27 cellular contexts compared by ENCODE assay signal in the genomic region with DNA sequence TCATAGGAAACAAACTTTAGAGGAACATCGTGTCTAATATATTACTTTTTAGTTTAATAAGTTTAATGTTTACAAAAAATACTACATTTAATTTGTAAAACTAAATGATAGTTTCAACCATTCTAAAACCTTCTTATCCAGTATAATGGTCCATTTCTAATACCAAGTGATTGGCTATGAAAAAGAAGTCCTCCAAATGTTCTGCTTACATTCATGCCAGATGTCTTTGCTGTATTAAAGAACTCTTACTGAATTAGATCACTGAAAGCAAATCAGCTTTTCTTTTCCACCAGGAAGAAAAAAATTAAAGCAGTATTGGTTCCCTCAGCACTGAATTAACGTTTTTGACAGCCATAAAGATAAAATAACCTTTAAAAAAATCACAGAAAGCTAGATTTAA. TPM values are rescaled to one million over a fixed set of nuclear protein-coding genes. Genes with fewer than 3 reads are reported as not detected.
DNase-seq lines count a peak whose midpoint lies in the region; ATAC-seq and TF ChIP-seq lines count a peak whose summit lies in the region.
"Had no signal": no experiment of that assay in that cellular context is flagged by ENCODE, and none has a peak within 500 bp of the region (broad histone marks: within the 10 kb centered on the region; RNA-seq: fewer than 3 reads in every experiment).

No MANE protein-coding gene starts in this region.

- in situ Hi-C loops in gastrocnemius medialis (cut with MboI; ENCODE audit: low sequenced_read_pairs in 4 of 4) = no loop called here

- no peaks in the 10 kb centered on the region for H3K4me1 ChIP-seq in gastrocnemius medialis
- H3K4me1 ChIP-seq: BE2C, heart left ventricle had no signal

- H3K9me3 ChIP-seq in gastrocnemius medialis = no peaks in the 10 kb centered on the region
- H3K9me3 ChIP-seq: BE2C, heart left ventricle, left ventricle myocardium inferior, mucosa of descending colon, neutrophil, SK-N-SH had no signal

- H3K9me3 Mint-ChIP-seq in brain = peaks cover 0 to 3% (median 0%) of the 10 kb centered on the region in 5 experiments
- H3K9me3 Mint-ChIP-seq: central memory CD8-positive, alpha-beta T cell; stimulated activated naive CD8-positive, alpha-beta T cell treated with anti-CD3 and anti-CD28 coated beads, Interleukin-15, amount 100 ng/mL, for 72 hours had no signal

- peak overlapping the region in 2 of 4 donors; percentile 22 to 51 for H3K4me3 ChIP-seq in gastrocnemius medialis
- H3K4me3 ChIP-seq: heart left ventricle, left ventricle myocardium inferior, mucosa of descending colon, spleen had no signal

- TF ChIP-seq POLR2A in gastrocnemius medialis (IDR thresholded peaks at IDR 0.05) = no peak

- H3K27me3 ChIP-seq in layer of hippocampus (ENCODE audit: control insufficient read depth, insufficient read depth, low read length) (no peaks in the 10 kb centered on the region), gastrocnemius medialis (peaks cover 7 to 21% (median 7%) of the 10 kb centered on the region in 3 donors)

- DNase-seq in DMS 273 (lab: John Stamatoyannopoulos, UW; ENCODE audit: unreplicated experiment) (peak; percentile 20), DMS 273 treated with DMSO at 0.1 percent for 48 hours (lab: John Stamatoyannopoulos, UW) (no peak), gastrocnemius medialis (no peak), OCI-M1 (lab: John Stamatoyannopoulos, UW) (no peak), AML-193 (lab: John Stamatoyannopoulos, UW) (no peak)
- DNase-seq: activated CD4-positive, alpha-beta memory T cell treated with anti-CD3 and anti-CD28 coated beads, Interleukin-2, amount 10 ng/mL, durations not matched to agents 7 days and 5 days; activated CD4-positive, CD25-positive, alpha-beta regulatory T cell; BE2C; COR-L47; effector memory CD4-positive, alpha-beta T cell; heart left ventricle; left ventricle myocardium inferior; mucosa of descending colon; NCI-H1436; RPMI8226; SK-N-SH; spleen; stimulated activated CD4-positive, alpha-beta T cell treated with anti-CD3 and anti-CD28 coated beads, Interleukin-4, amount 100 ng/mL, for 24 hours; stimulated activated naive CD8-positive, alpha-beta T cell treated with anti-CD3 and anti-CD28 coated beads, Interleukin-15, amount 100 ng/mL, for 72 hours; trophoblast cell had no signal

- H3K36me3 Mint-ChIP-seq in brain = peaks cover 6% of the 10 kb centered on the region

- peaks cover 18% of the 10 kb centered on the region for H3K27me3 Mint-ChIP-seq in brain
- H3K27me3 Mint-ChIP-seq: central memory CD8-positive, alpha-beta T cell had no signal

- peak overlapping the region in 3 of 5 experiments; percentile 56 to 99 (median 99) for H3K27ac Mint-ChIP-seq in brain
- H3K27ac Mint-ChIP-seq: activated CD4-positive, alpha-beta memory T cell treated with anti-CD3 and anti-CD28 coated beads, Interleukin-2, amount 10 ng/mL, durations not matched to agents 7 days and 5 days; stimulated activated naive CD8-positive, alpha-beta T cell treated with anti-CD3 and anti-CD28 coated beads, Interleukin-15, amount 100 ng/mL, for 72 hours had no signal

- H3K27ac ChIP-seq in layer of hippocampus (ENCODE audit: low read depth, low read length) = peak overlapping the region; percentile 6
- H3K27ac ChIP-seq in gastrocnemius medialis = peak overlapping the region in 3 of 4 donors; percentile 10 to 62 (median 33)
- H3K27ac ChIP-seq: 22Rv1, heart left ventricle, left ventricle myocardium inferior, neutrophil, spleen had no signal

- peaks cover 64% of the 10 kb centered on the region for H3K4me1 Mint-ChIP-seq in brain
- H3K4me1 Mint-ChIP-seq: activated CD4-positive, alpha-beta memory T cell treated with anti-CD3 and anti-CD28 coated beads, Interleukin-2, amount 10 ng/mL, durations not matched to agents 7 days and 5 days; central memory CD8-positive, alpha-beta T cell; stimulated activated naive CD8-positive, alpha-beta T cell treated with anti-CD3 and anti-CD28 coated beads, Interleukin-15, amount 100 ng/mL, for 72 hours had no signal

- no peaks in the 10 kb centered on the region for H3K36me3 ChIP-seq in gastrocnemius medialis
- H3K36me3 ChIP-seq: BE2C, heart left ventricle, left ventricle myocardium inferior, neutrophil, spleen had no signal

- no peak for TF ChIP-seq CTCF in brain (conservative IDR thresholded peaks at IDR 0.05)
- TF ChIP-seq CTCF in gastrocnemius medialis (IDR thresholded peaks at IDR 0.05 in 4 of 5, conservative IDR thresholded peaks at IDR 0.05 in 1 of 5) = no peak

- intact Hi-C loops in gastrocnemius medialis (cut with DNase I; ENCODE audit: low total_unique reads) = loop anchor here (10.0 kb wide), 1 partner anchor 251 kb away; no protein-coding TSS in a partner anchor

- ATAC-seq in gastrocnemius medialis = no peak
- ATAC-seq in HG02571 (IDR thresholded peaks at IDR 0.05; ENCODE audit: unreplicated experiment) = no peak
- ATAC-seq: heart left ventricle; HepG2; mucosa of descending colon; stimulated activated naive CD8-positive, alpha-beta T cell treated with anti-CD3 and anti-CD28 coated beads, Interleukin-15, amount 100 ng/mL, for 72 hours had no signal

- peak overlapping the region; percentile 96 to 100 (median 99) for H3K4me3 Mint-ChIP-seq in brain
- H3K4me3 Mint-ChIP-seq: activated CD4-positive, alpha-beta memory T cell treated with anti-CD3 and anti-CD28 coated beads, Interleukin-2, amount 10 ng/mL, durations not matched to agents 7 days and 5 days; central memory CD8-positive, alpha-beta T cell; stimulated activated naive CD8-positive, alpha-beta T cell treated with anti-CD3 and anti-CD28 coated beads, Interleukin-15, amount 100 ng/mL, for 72 hours had no signal

RNA-seq across cellular contexts. Expression of a gene that starts 3.7 kb away (rescaled TPM):
- polyA plus RNA-seq in brain (ENCODE audit: insufficient read depth, low read depth, low replicate concordance) = 27.6 TPM
- total RNA-seq in gastrocnemius medialis = 10 to 100 TPM in 1 of 4 donors, 1 to 10 TPM in 3; 2.7 to 10.2 (median 4.6) TPM
- total RNA-seq: activated CD4-positive, alpha-beta memory T cell treated with anti-CD3 and anti-CD28 coated beads, Interleukin-2, amount 10 ng/mL, durations not matched to agents 7 days and 5 days had no signal
